In the genomic region with DNA sequence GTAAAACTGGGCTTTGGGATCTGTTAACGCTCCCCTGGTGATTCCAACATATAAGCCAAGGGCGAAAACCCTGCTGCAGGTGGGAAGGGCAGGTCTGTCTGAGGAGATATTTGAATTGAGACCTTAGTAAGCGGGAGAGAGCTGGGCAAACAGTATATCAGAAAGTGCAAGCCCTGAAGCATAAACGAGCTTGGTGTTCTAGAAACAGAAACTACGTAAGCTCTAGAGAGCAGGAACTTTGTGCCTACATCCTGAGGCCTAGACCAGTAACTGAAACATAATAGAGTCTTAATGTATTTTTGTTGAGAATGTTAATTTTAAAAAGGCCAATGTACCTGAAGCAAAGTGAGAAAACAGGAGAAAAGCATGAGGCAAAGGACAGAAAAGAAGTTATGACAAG, we compare ENCODE assay signal across 22 cellular contexts.
"Had no signal": no experiment of that assay in that cellular context is flagged by ENCODE, and none has a peak within 500 bp of the region (broad histone marks: within the 10 kb centered on the region; RNA-seq: fewer than 3 reads in every experiment).

No MANE protein-coding gene starts in this region.

- H3K9me3 ChIP-seq: adrenal gland, ascending aorta, pancreas, psoas muscle, right atrium auricular region, spleen, testis had no signal

- H3K4me1 ChIP-seq: adrenal gland, ascending aorta, pancreas, psoas muscle, right atrium auricular region, spleen, testis had no signal

- H3K27ac ChIP-seq: adrenal gland, ascending aorta, brain microvascular endothelial cell, pancreas, psoas muscle, right atrium auricular region, spleen, testis had no signal

- H3K27ac Mint-ChIP-seq: activated naive CD8-positive, alpha-beta T cell; activated T-cell treated with anti-CD3 and anti-CD28 coated beads, Interleukin-2, amount 50 U/mL, for 24 hours; activated T-helper 2 cell treated with anti-CD3 and anti-CD28 coated beads, Interferon-gamma antibody, Interleukin-2, Interleukin-4, amounts not matched to agents 10 μg/mL and 5 μg/mL and 100 μg/mL, durations not matched to agents 14 hours and 24 hours and 36 hours; nephron progenitor cell; type B pancreatic cell had no signal

- DNase-seq: activated naive CD4-positive, alpha-beta T cell; activated T-cell treated with anti-CD3 and anti-CD28 coated beads, Interleukin-2, amount 50 U/mL, for 24 hours; adrenal gland; brain microvascular endothelial cell; effector memory CD4-positive, alpha-beta T cell; foreskin melanocyte; kidney; midbrain; nephron progenitor cell; pancreas; psoas muscle; spleen; stimulated activated CD4-positive, alpha-beta T cell treated with anti-CD3 and anti-CD28 coated beads, Interleukin-4, amount 100 ng/mL, for 1 hour; stimulated activated naive CD4-positive, alpha-beta T cell; testis had no signal

- H3K36me3 ChIP-seq: adrenal gland, ascending aorta, brain microvascular endothelial cell, pancreas, right atrium auricular region, spleen had no signal

- H3K4me1 Mint-ChIP-seq: central memory CD8-positive, alpha-beta T cell had no signal

- H3K4me3 ChIP-seq: adrenal gland, ascending aorta, pancreas, psoas muscle, right atrium auricular region, spleen, testis had no signal

- ATAC-seq: esophagus mucosa, pancreas, psoas muscle had no signal

- H3K9me3 Mint-ChIP-seq: activated T-cell treated with anti-CD3 and anti-CD28 coated beads, Interleukin-2, amount 50 U/mL, for 24 hours; activated T-helper 2 cell treated with anti-CD3 and anti-CD28 coated beads, Interferon-gamma antibody, Interleukin-2, Interleukin-4, amounts not matched to agents 10 μg/mL and 5 μg/mL and 100 μg/mL, durations not matched to agents 14 hours and 24 hours and 36 hours; central memory CD8-positive, alpha-beta T cell; nephron progenitor cell had no signal

- H3K4me3 Mint-ChIP-seq: activated naive CD8-positive, alpha-beta T cell; activated T-cell treated with anti-CD3 and anti-CD28 coated beads, Interleukin-2, amount 50 U/mL, for 24 hours; central memory CD8-positive, alpha-beta T cell; nephron progenitor cell; type B pancreatic cell had no signal

- H3K36me3 Mint-ChIP-seq: activated naive CD8-positive, alpha-beta T cell; type B pancreatic cell had no signal

- H3K27me3 ChIP-seq: adrenal gland, ascending aorta, brain microvascular endothelial cell, pancreas, right atrium auricular region, spleen, testis had no signal
